ENCODE assay signal across 1 cellular context in genomic region chr20:4573564-4574355, GRCh38.
TF ChIP-seq lines count a peak whose summit lies in the region.

No MANE protein-coding gene starts in this region.

TF ChIP-seq in HEK293, 187 proteins besides CTCF, POLR2A, EP300 and RAD21 (continued from another document and continues in another):
- TF ChIP-seq REST (tag by site-specific recombination; IDR thresholded peaks at IDR 0.05) (no peak), ZNF335 (tag by site-specific recombination; conservative IDR thresholded peaks at IDR 0.05) (0 out of 2 replicates have a peak, but pooled peaks have one; percentile 18), ZNF274 (IDR thresholded peaks at IDR 0.05; ENCODE audit: low read length) (no peak), ZNF274 (tag by site-specific recombination; IDR thresholded peaks at IDR 0.05; ENCODE audit: borderline replicate concordance) (no peak), FEZF1 (tag by site-specific recombination; IDR thresholded peaks at IDR 0.05) (peak; percentile 29; the same call in 1 of the 2 replicates), BCL11A (tag by site-specific recombination; IDR thresholded peaks at IDR 0.05; ENCODE audit: low read depth) (0 out of 2 replicates have a peak, but pooled peaks have one; percentile 16), ZNF585B (tag by site-specific recombination; IDR thresholded peaks at IDR 0.05) (no peak), PRDM4 (tag by site-specific recombination; IDR thresholded peaks at IDR 0.05) (no peak), PRDM2 (tag by site-specific recombination; IDR thresholded peaks at IDR 0.05; ENCODE audit: borderline replicate concordance) (no peak), ZNF2 (tag by site-specific recombination; IDR thresholded peaks at IDR 0.05) (peak; percentile 40; the same call in 1 of the 2 replicates), ZNF10 (tag by site-specific recombination; IDR thresholded peaks at IDR 0.05) (peak; percentile 86; the same call in 1 of the 2 replicates), ZNF629 (tag by site-specific recombination; IDR thresholded peaks at IDR 0.05) (peak; percentile 90), ZNF416 (tag by site-specific recombination; IDR thresholded peaks at IDR 0.05) (no peak), MYNN (tag by site-specific recombination; IDR thresholded peaks at IDR 0.05; ENCODE audit: borderline replicate concordance) (no peak), ZNF366 (tag by site-specific recombination; conservative IDR thresholded peaks at IDR 0.05) (peak; percentile 90), ZNF600 (tag by site-specific recombination; IDR thresholded peaks at IDR 0.05) (0 out of 2 replicates have a peak, but pooled peaks have one; percentile 33), PRDM10 (tag by site-specific recombination; IDR thresholded peaks at IDR 0.05) (peak; percentile 71), ZNF830 (tag by site-specific recombination; IDR thresholded peaks at IDR 0.05; ENCODE audit: low read depth) (no peak), INSM2 (tag by site-specific recombination; IDR thresholded peaks at IDR 0.05) (peak; percentile 83; the same call in 1 of the 2 replicates), AEBP2 (tag by site-specific recombination; IDR thresholded peaks at IDR 0.05; ENCODE audit: borderline replicate concordance) (no peak), ZNF837 (tag by site-specific recombination; IDR thresholded peaks at IDR 0.05) (no peak), ZSCAN18 (tag by site-specific recombination; IDR thresholded peaks at IDR 0.05) (no peak), ZNF558 (tag by site-specific recombination; IDR thresholded peaks at IDR 0.05) (0 out of 2 replicates have a peak, but pooled peaks have one; percentile 28), HIC1 (tag by site-specific recombination; IDR thresholded peaks at IDR 0.05) (peak; percentile 88), SCRT2 (tag by site-specific recombination; IDR thresholded peaks at IDR 0.05) (no peak), GLI2 (tag by site-specific recombination; IDR thresholded peaks at IDR 0.05; ENCODE audit: borderline replicate concordance, low read depth) (no peak; the same call in 1 of the 2 replicates), ZNF394 (tag by site-specific recombination; IDR thresholded peaks at IDR 0.05; ENCODE audit: borderline replicate concordance) (peak; percentile 41; the same call in 1 of the 2 replicates)
